11 cellular contexts compared by ENCODE assay signal in the genomic region with DNA sequence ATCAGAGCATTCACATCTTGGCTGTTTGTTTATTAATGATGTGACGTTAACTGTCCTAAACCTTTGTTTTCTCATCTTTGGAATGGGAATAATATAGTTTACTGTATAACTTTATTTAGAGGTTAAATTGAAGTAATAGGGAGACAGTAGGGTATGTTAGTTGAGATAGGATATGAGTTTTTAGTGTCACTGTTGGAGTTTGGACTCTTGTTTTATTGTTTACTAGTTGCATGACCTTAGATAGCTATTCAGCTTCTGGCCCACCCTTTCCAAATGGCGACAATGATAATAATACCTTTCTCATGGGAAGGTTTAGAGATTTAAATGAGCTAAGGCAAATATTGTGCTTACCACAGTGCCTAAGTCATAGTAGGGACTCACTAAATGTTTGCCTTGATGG.
"Had no signal": no experiment of that assay in that cellular context is flagged by ENCODE, and none has a peak within 500 bp of the region (broad histone marks: within the 10 kb centered on the region; RNA-seq: fewer than 3 reads in every experiment).

No MANE protein-coding gene starts in this region.

- H3K4me3 Mint-ChIP-seq: IgD-negative memory B cell had no signal

- H3K9me3 ChIP-seq: HAP-1 had no signal

- H3K27ac ChIP-seq: GM23248, HL-60, KMS-11 had no signal

- ATAC-seq: HCT116, HepG2 had no signal

- H3K27me3 Mint-ChIP-seq: IgD-negative memory B cell had no signal

- H3K4me3 ChIP-seq: GM23248, HAP-1 had no signal

- DNase-seq: GM23248, GOT3, H7, Karpas-422, KBM-7 had no signal

- H3K9me3 Mint-ChIP-seq: IgD-negative memory B cell had no signal

- H3K4me1 ChIP-seq: HAP-1 had no signal

- H3K9ac ChIP-seq: GM23248, KMS-11 had no signal
